1 cellular context compared by ENCODE assay signal in genomic region chr15:65384505-65384894, GRCh38.
TF ChIP-seq lines count a peak whose summit lies in the region.

No MANE protein-coding gene starts in this region.

TF ChIP-seq in WTC11, 78 proteins besides CTCF, POLR2A, EP300 and RAD21 (continued from another document):
- TF ChIP-seq CDX4 (CRISPR knock-in tag; IDR thresholded peaks at IDR 0.05; ENCODE audit: borderline replicate concordance), result no peak
- TF ChIP-seq ZNF219 (CRISPR knock-in tag; IDR thresholded peaks at IDR 0.05; ENCODE audit: borderline replicate concordance), result no peak
